ENCODE assay signal across 7 cellular contexts in the genomic region with DNA sequence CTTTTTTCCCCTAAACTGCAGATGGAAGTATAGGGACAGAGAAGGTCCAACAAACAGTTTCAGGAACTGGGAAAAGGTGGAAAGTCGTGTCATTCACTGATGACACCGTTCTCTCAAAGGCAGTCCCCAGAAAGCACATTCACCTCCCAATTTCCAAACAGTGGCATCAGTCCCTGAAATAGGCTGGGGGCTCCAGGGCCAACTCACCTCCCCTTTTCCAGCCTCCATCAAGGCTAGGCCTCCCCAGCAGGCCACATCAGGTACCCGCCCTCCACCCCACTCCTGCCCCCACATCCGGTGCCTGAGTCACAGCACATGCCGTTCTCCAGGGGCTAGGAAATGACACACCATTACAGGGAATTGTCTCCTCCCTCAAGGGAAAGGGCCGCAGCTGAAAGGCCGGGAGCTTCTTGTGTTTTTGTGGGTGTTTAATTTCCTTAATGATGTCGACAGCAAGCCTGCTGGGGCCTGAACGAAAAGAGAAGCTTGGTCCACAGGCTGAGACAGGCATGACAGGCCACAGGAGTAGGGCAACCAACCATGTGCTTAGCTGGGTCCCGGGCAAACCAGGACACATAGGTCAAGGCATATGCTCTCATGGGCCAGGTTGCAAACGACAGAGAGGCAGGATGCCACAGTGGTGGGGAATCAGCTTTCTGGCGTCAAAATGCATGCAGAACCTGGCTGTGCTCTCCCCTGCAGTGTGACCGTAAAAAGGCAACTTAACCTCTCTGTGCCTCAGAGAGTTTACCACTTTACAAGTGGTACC. TPM values are rescaled to one million over a fixed set of nuclear protein-coding genes. Genes with fewer than 3 reads are reported as not detected.
DNase-seq lines count a peak whose midpoint lies in the region; ATAC-seq, FAIRE-seq and TF ChIP-seq lines count a peak whose summit lies in the region.

No MANE protein-coding gene starts in this region.

- H3K4me3 ChIP-seq in HFF-Myc (replicated peaks; ENCODE audit: low read depth, low read length), result no peak overlapping the region
- H3K4me3 ChIP-seq in SU-DHL-6 (ENCODE audit: insufficient read depth, low read length, poor library complexity, severe bottlenecking), result no peak overlapping the region
- peak overlapping the region in 1 of 10 donors; percentile 30 for H3K4me3 ChIP-seq in heart right ventricle
- peak overlapping the region; percentile 39 for H3K4me3 ChIP-seq in rectal smooth muscle tissue (ENCODE audit: low read length)

- H3K27ac ChIP-seq in SU-DHL-6 (ENCODE audit: low read depth, low read length), result peak overlapping the region; percentile 42
- H3K27ac ChIP-seq in heart right ventricle, result peak overlapping the region; percentile 94 to 99 (median 98)
- H3K27ac ChIP-seq in rectal smooth muscle tissue (ENCODE audit: low read depth, low read length), result peak overlapping the region; percentile 94

- ATAC-seq in heart right ventricle (peak; percentile 56 to 86 (median 80)), GM21529 (IDR thresholded peaks at IDR 0.05; ENCODE audit: unreplicated experiment) (no peak)

- WGBS in heart right ventricle, 2 donors, result 22 to 26% methylated on average over 13 of the region's 13 CpGs

- no peaks in the 10 kb centered on the region for H3K9me3 ChIP-seq in SU-DHL-6 (ENCODE audit: insufficient read depth, low read length)
- no peaks in the 10 kb centered on the region for H3K9me3 ChIP-seq in heart right ventricle

- peak; percentile 32 for FAIRE-seq in urothelium cell line (lab: Jason Lieb, UNC)

- peaks cover 96% of the 10 kb centered on the region for H3K79me2 ChIP-seq in SU-DHL-6 (ENCODE audit: insufficient read depth, low read length)

- H4K20me1 ChIP-seq in SU-DHL-6 (ENCODE audit: low read depth, low read length), result peaks cover 2% of the 10 kb centered on the region; the same call in 1 of the 2 replicates

- no peaks in the 10 kb centered on the region for H3K36me3 ChIP-seq in SU-DHL-6 (ENCODE audit: low read length)
- no peaks in the 10 kb centered on the region for H3K36me3 ChIP-seq in heart right ventricle
- no peaks in the 10 kb centered on the region for H3K36me3 ChIP-seq in rectal smooth muscle tissue (ENCODE audit: control insufficient read depth, insufficient read depth, low read length)

- no peak overlapping the region for H2AFZ ChIP-seq in SU-DHL-6 (ENCODE audit: low read depth, low read length, severe bottlenecking)

- H3K9me2 ChIP-seq in SU-DHL-6 (replicated peaks; ENCODE audit: insufficient read depth, low read length), result no peaks in the 10 kb centered on the region

- TF ChIP-seq CTCF in HFF-Myc (IDR thresholded peaks at IDR 0.05; ENCODE audit: low read depth, low read length, missing control alignments) (no peak), SU-DHL-6 (IDR thresholded peaks at IDR 0.05; ENCODE audit: insufficient read depth, low read length, poor library complexity, severe bottlenecking) (no peak), heart right ventricle (IDR thresholded peaks at IDR 0.05) (no peak)

- H3K4me2 ChIP-seq in SU-DHL-6 (ENCODE audit: low read depth, low read length, poor library complexity, severe bottlenecking), result peak overlapping the region; percentile 8

- DNase-seq in HFF-Myc (ENCODE audit: extremely low read depth, low read depth) (peak; percentile 90), heart right ventricle (peak; percentile 73 to 89), urothelium cell line (ENCODE audit: low spot score) (peak; percentile 98)
- DNase-seq in activated naive CD8-positive, alpha-beta T cell treated with anti-CD3 and anti-CD28 coated beads, Interleukin-2, amount 50 U/mL, for 16 hours (ENCODE audit: low read depth, low spot score), result peak; percentile 6

- intact Hi-C loops in heart right ventricle (cut with DNase I), result loop anchor here in 5 of 10 donors (1.0 to 5.0 kb wide), 5 partner anchors 35 to 45 kb away; partner anchors contain the start of gene ZMYND8 (in 1 of the 5)

- H3K27me3 ChIP-seq in SU-DHL-6 (ENCODE audit: low read length) (no peaks in the 10 kb centered on the region), heart right ventricle (no peaks in the 10 kb centered on the region), rectal smooth muscle tissue (ENCODE audit: control insufficient read depth, insufficient read depth, low read length) (no peaks in the 10 kb centered on the region)

- H3K9ac ChIP-seq in SU-DHL-6 (ENCODE audit: low read length), result no peak overlapping the region
- H3K9ac ChIP-seq in rectal smooth muscle tissue (ENCODE audit: low read length), result peak overlapping the region; percentile 33

- H3K4me1 ChIP-seq in heart right ventricle, result peaks cover 34 to 88% (median 75%) of the 10 kb centered on the region in 9 donors
- H3K4me1 ChIP-seq in rectal smooth muscle tissue (ENCODE audit: control insufficient read depth, insufficient read depth, low read length), result peaks cover 49% of the 10 kb centered on the region

- H3F3A ChIP-seq in SU-DHL-6 (ENCODE audit: insufficient read depth), result no peaks in the 10 kb centered on the region

RNA-seq across cellular contexts. Expression of gene ZMYND8, which starts 39.2 kb away (rescaled TPM):
- 10 to 100 TPM; 22.0 to 39.0 (median 29.0) TPM for total RNA-seq in heart right ventricle
- polyA plus RNA-seq in heart right ventricle, result 10 to 100 TPM in 1 of 2 donors, 1 to 10 TPM in 1; 6.4 to 22.5 TPM

Comparison
In these comparisons a context has a peak if more than half of its experiments do, and no peak if none do; other contexts are left out.
1. DNase-seq: peak in every context shown above with its lines; median percentile 98 in urothelium cell line; 90 in HFF-Myc; 81 in heart right ventricle; 6 in activated naive CD8-positive, alpha-beta T cell treated with anti-CD3 and anti-CD28 coated beads, Interleukin-2, amount 50 U/mL, for 16 hours.
2. H3K27ac ChIP-seq: peak in every context shown above with its lines; median percentile 98 in heart right ventricle; 94 in rectal smooth muscle tissue; 42 in SU-DHL-6.